ENCODE assay signal across 16 cellular contexts in the genomic region with DNA sequence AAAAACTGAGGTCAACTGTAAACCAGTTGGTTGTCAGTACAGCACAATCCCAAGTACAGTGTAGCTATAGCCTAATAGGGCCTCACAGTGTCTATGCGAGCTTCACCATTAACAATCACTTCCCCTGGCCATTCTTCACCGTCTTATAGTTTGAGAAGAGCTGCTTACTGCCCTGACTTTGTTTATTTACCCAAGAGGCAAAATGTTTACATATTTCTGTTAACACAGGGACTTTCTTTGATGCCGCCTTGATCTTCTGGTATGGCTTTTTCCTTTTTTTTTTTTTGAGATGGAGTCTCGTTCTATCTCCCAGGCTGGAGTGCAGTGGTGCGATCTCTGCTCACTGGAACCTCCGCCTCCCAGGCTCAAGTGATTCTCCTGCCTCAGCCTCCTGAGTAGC. TPM values are rescaled to one million over a fixed set of nuclear protein-coding genes. Genes with fewer than 3 reads are reported as not detected.
DNase-seq lines count a peak whose midpoint lies in the region; ATAC-seq and TF ChIP-seq lines count a peak whose summit lies in the region.
"Had no signal": no experiment of that assay in that cellular context is flagged by ENCODE, and none has a peak within 500 bp of the region (broad histone marks: within the 10 kb centered on the region; RNA-seq: fewer than 3 reads in every experiment).

No MANE protein-coding gene starts in this region.

- DNase-seq in AG04449 (ENCODE audit: low read depth, low spot score) (no peak), Panc1 (ENCODE audit: low read depth, low spot score) (no peak), epithelial cell of esophagus (ENCODE audit: low read depth) (no peak), osteoblast (ENCODE audit: insufficient read length, low spot score, missing footprints) (no peak), AML-193 (lab: John Stamatoyannopoulos, UW) (no peak)
- DNase-seq: activated naive CD4-positive, alpha-beta T cell treated with anti-CD3 and anti-CD28 coated beads for 36 hours; heart right ventricle; kidney glomerular epithelial cell; mucosa of descending colon; NCI-H2029 treated with DMSO at 0.1 percent for 48 hours; NCI-H748 treated with DMSO at 0.1 percent for 48 hours; T-cell had no signal

- CTCF ChIA-PET in AG04449 (lab: Yijun Ruan, JAX) (interaction anchor here (0.6 to 23.6 kb wide), 5 partner anchors 10 to 399 kb away, joined by 3 to 434 read pairs (median 4); no protein-coding TSS in a partner anchor), Panc1 (lab: Charles Lee) (interaction anchor here (1.1 kb wide), 1 partner anchor 102 kb away, joined by 7 read pairs; no protein-coding TSS in a partner anchor)

- peak overlapping the region; percentile 79 for H3K4me2 ChIP-seq in osteoblast (ENCODE audit: insufficient read depth, low read length)

- H3K27ac ChIP-seq in Panc1 (ENCODE audit: low read length), result peak overlapping the region; percentile 100
- H3K27ac ChIP-seq in osteoblast (ENCODE audit: low read depth, low read length), result peak overlapping the region; percentile 37
- H3K27ac ChIP-seq: cardiac muscle cell, heart right ventricle had no signal

- H3K4me3 ChIP-seq in AG04449 (ENCODE audit: low read depth, low read length) (peak overlapping the region; percentile 62), Panc1 (ENCODE audit: low read depth in 2 of 2, low read length in 2 of 2) (peak overlapping the region; percentile 74 to 80), epithelial cell of esophagus (ENCODE audit: low read length) (peak overlapping the region; percentile 84), osteoblast (ENCODE audit: insufficient read depth, low read length) (peak overlapping the region; percentile 86)
- H3K4me3 ChIP-seq: cardiac muscle cell, heart right ventricle, mucosa of descending colon had no signal

- in situ Hi-C loops in Panc1 (cut with HindIII; ENCODE audit: low pct_unique_long_range_greater_than_20kb, low sequenced_read_pairs), result no loop called here

- no peaks in the 10 kb centered on the region; the same call in 1 of the 2 replicates for H3K36me3 ChIP-seq in Panc1 (ENCODE audit: control insufficient read depth, insufficient read depth, low read length)
- peaks cover 17% of the 10 kb centered on the region for H3K36me3 ChIP-seq in osteoblast (ENCODE audit: insufficient read depth, low read length)
- H3K36me3 ChIP-seq: cardiac muscle cell had no signal

- H4K20me1 ChIP-seq in osteoblast (ENCODE audit: insufficient read depth, low read length), result no peaks in the 10 kb centered on the region

- intact Hi-C loops in Panc1 (cut with micrococcal nuclease; ENCODE audit: unreplicated experiment), result no loop called here

- H3K4me1 ChIP-seq in Panc1 (ENCODE audit: control insufficient read depth, insufficient read depth, low read length) (peaks cover 54% of the 10 kb centered on the region), osteoblast (ENCODE audit: insufficient read depth, low read length) (peaks cover 41% of the 10 kb centered on the region)

- peaks cover 76% of the 10 kb centered on the region for H3K79me2 ChIP-seq in osteoblast (ENCODE audit: insufficient read depth, low read length)

- no peak overlapping the region for H2AFZ ChIP-seq in osteoblast (ENCODE audit: low read length)

- no peaks in the 10 kb centered on the region for H3K9me3 ChIP-seq in Panc1 (ENCODE audit: control insufficient read depth, insufficient read depth, low read depth, low read length)
- H3K9me3 ChIP-seq in osteoblast (ENCODE audit: low read depth, low read length), result no peaks in the 10 kb centered on the region
- H3K9me3 ChIP-seq: heart right ventricle, mucosa of descending colon had no signal

- H3K27me3 ChIP-seq in Panc1 (ENCODE audit: control insufficient read depth, insufficient read depth, low read length), result no peaks in the 10 kb centered on the region
- no peaks in the 10 kb centered on the region for H3K27me3 ChIP-seq in osteoblast (ENCODE audit: insufficient read depth, low read length)
- H3K27me3 ChIP-seq: cardiac muscle cell had no signal

- no peak for TF ChIP-seq CTCF in AG04449 (IDR thresholded peaks at IDR 0.05; ENCODE audit: insufficient read depth, low read length, missing control alignments)
- no peak for TF ChIP-seq CTCF in Panc1 (IDR thresholded peaks at IDR 0.05)
- no peak for TF ChIP-seq CTCF in epithelial cell of esophagus (IDR thresholded peaks at IDR 0.05; ENCODE audit: insufficient read depth, low read depth, low read length, missing control alignments)
- no peak for TF ChIP-seq CTCF in osteoblast (IDR thresholded peaks at IDR 0.05; ENCODE audit: extremely low read depth, low read depth, low read length)

- POLR2A ChIA-PET in AG04449 (lab: Yijun Ruan, JAX), result interaction anchor here (0.9 to 6.4 kb wide), 5 partner anchors 9 to 102 kb away, joined by 3 to 46 read pairs (median 5); no protein-coding TSS in a partner anchor
- POLR2A ChIA-PET in Panc1 (lab: Charles Lee), result interaction anchor here (0.7 to 1.2 kb wide), 2 partner anchors 14 to 20 kb away, joined by 3 to 5 read pairs; no protein-coding TSS in a partner anchor

- no TSS peak for BruUV-seq in Panc1 (replicated peaks; lab: Mats Ljungman, UMichigan)

- ATAC-seq in Panc1 (no peak), HG03135 (IDR thresholded peaks at IDR 0.05; ENCODE audit: unreplicated experiment) (no peak), GM19324 (IDR thresholded peaks at IDR 0.05; ENCODE audit: low FRiP score, unreplicated experiment) (no peak), HG02798 (IDR thresholded peaks at IDR 0.05; ENCODE audit: poor library complexity, unreplicated experiment) (no peak)
- ATAC-seq: heart right ventricle, mucosa of descending colon, T-cell had no signal

RNA-seq across cellular contexts. Expression of gene MYOF, which starts 3.3 kb away (rescaled TPM):
- 376 TPM for total RNA-seq in Panc1 (2021; ENCODE audit: unreplicated experiment)
- 187 TPM for polyA plus RNA-seq in Panc1 (2012; ENCODE audit: insufficient read length)
- 352 and 379 TPM in 2 replicates for total RNA-seq in osteoblast

RNA-seq across cellular contexts. Expression of gene CEP55, which starts 17.5 kb away (rescaled TPM):
- total RNA-seq in Panc1 (2021; ENCODE audit: unreplicated experiment), result 96.4 TPM
- polyA plus RNA-seq in Panc1 (2012; ENCODE audit: insufficient read length), result 29.0 TPM
- total RNA-seq in osteoblast, result 4.7 TPM in 2 replicates

Comparison
In these comparisons a context has a peak if more than half of its experiments do, and no peak if none do; other contexts are left out.
1. RNA of gene CEP55, which starts 17.5 kb away (total RNA-seq): 96.4 TPM in Panc1 (single experiment); 4.7 TPM in osteoblast; every median in the first group is over 10 times any median in the second.
2. Peak in every context shown above with its lines, with median percentiles within 50 percentile points of each other: H3K4me3 ChIP-seq.